Comparison of ENCODE assay signal across 8 cellular contexts in genomic region chr11:92225563-92226308, GRCh38. TPM values are rescaled to one million over a fixed set of nuclear protein-coding genes. Genes with fewer than 3 reads are reported as not detected.
DNase-seq lines count a peak whose midpoint lies in the region; ATAC-seq lines count a peak whose summit lies in the region.

No MANE protein-coding gene starts in this region.

- ATAC-seq in GM18520 (IDR thresholded peaks at IDR 0.05; ENCODE audit: unreplicated experiment) (no peak), HG03432 (IDR thresholded peaks at IDR 0.05; ENCODE audit: unreplicated experiment) (no peak), GM18873 (IDR thresholded peaks at IDR 0.05; ENCODE audit: low FRiP score, unreplicated experiment) (no peak)

- DNase-seq in COLO668 (lab: John Stamatoyannopoulos, UW; ENCODE audit: unreplicated experiment) (peak; percentile 55), NCI-H446 (lab: John Stamatoyannopoulos, UW) (peak; percentile 49 to 61), fibroblast of peridontal ligament (ENCODE audit: extremely low read depth) (peak; percentile 2), occipital lobe (lab: John Stamatoyannopoulos, UW) (peak; percentile 58)
- DNase-seq in stimulated activated CD4-positive, alpha-beta T cell treated with anti-CD3 and anti-CD28 coated beads, Interleukin-15, amount 100 ng/mL, for 24 hours: no peak

RNA-seq across cellular contexts. Expression of gene FAT3, which starts 1.1 kb away (rescaled TPM):
- total RNA-seq in occipital lobe: 172 TPM
